21 cellular contexts compared by ENCODE assay signal in genomic region chr3:104244680-104245079, GRCh38.
"Had no signal": no experiment of that assay in that cellular context is flagged by ENCODE, and none has a peak within 500 bp of the region (broad histone marks: within the 10 kb centered on the region; RNA-seq: fewer than 3 reads in every experiment).

No MANE protein-coding gene starts in this region.

- ATAC-seq: activated T-cell treated with anti-CD3 and anti-CD28 coated beads, Interleukin-2, amount 50 U/mL, for 4 hours; left lung; naive thymus-derived CD4-positive, alpha-beta T cell had no signal

- H3K4me3 Mint-ChIP-seq: activated naive CD8-positive, alpha-beta T cell treated with anti-CD3 and anti-CD28 coated beads for 36 hours; activated T-cell treated with anti-CD3 and anti-CD28 coated beads, Interleukin-2, amount 50 U/mL, for 4 hours; naive thymus-derived CD4-positive, alpha-beta T cell; type B pancreatic cell had no signal

- H3K9me3 ChIP-seq: testis had no signal

- H3K4me1 Mint-ChIP-seq: activated naive CD8-positive, alpha-beta T cell treated with anti-CD3 and anti-CD28 coated beads for 36 hours; naive thymus-derived CD4-positive, alpha-beta T cell had no signal

- H3K36me3 ChIP-seq: left lung, spleen had no signal

- H3K27me3 Mint-ChIP-seq: activated naive CD8-positive, alpha-beta T cell treated with anti-CD3 and anti-CD28 coated beads for 36 hours; naive thymus-derived CD4-positive, alpha-beta T cell; progenitor cell of endocrine pancreas; type B pancreatic cell had no signal

- H3K4me1 ChIP-seq: left lung, spleen, testis had no signal

- DNase-seq: activated CD4-positive, alpha-beta T cell treated with anti-CD3 and anti-CD28 coated beads for 1 hour; activated CD4-positive, alpha-beta T cell treated with anti-CD3 and anti-CD28 coated beads, Interleukin-2, amount 50 U/mL, for 1 hour; activated CD8-positive, alpha-beta memory T cell treated with anti-CD3 and anti-CD28 coated beads for 24 hours; activated CD8-positive, alpha-beta memory T cell treated with anti-CD3 and anti-CD28 coated beads, Interleukin-2, amount 50 U/mL, for 4 hours; activated naive CD4-positive, alpha-beta T cell; activated naive CD8-positive, alpha-beta T cell treated with anti-CD3 and anti-CD28 coated beads for 36 hours; activated T-cell treated with anti-CD3 and anti-CD28 coated beads, Interleukin-2, amount 50 U/mL, for 4 hours; amygdala; hippocampal formation; kidney glomerular epithelial cell; left lung; naive thymus-derived CD4-positive, alpha-beta T cell; spleen; stimulated activated CD4-positive, alpha-beta T cell treated with anti-CD3 and anti-CD28 coated beads, Interleukin-4, amount 100 ng/mL, for 1 hour; stimulated activated naive CD4-positive, alpha-beta T cell; T-helper 9 cell; testis had no signal

- H3K27me3 ChIP-seq: left lung, spleen, testis had no signal

- H3K36me3 Mint-ChIP-seq: activated naive CD8-positive, alpha-beta T cell treated with anti-CD3 and anti-CD28 coated beads for 36 hours; naive thymus-derived CD4-positive, alpha-beta T cell; type B pancreatic cell had no signal

- H3K27ac ChIP-seq: left lung, spleen, testis had no signal

- H3K27ac Mint-ChIP-seq: activated naive CD8-positive, alpha-beta T cell treated with anti-CD3 and anti-CD28 coated beads for 36 hours; activated T-helper 2 cell treated with anti-CD3 and anti-CD28 coated beads, Interferon-gamma antibody, Interleukin-2, Interleukin-4, amounts not matched to agents 10 μg/mL and 5 μg/mL and 100 μg/mL, durations not matched to agents 14 hours and 24 hours and 36 hours; naive thymus-derived CD4-positive, alpha-beta T cell; progenitor cell of endocrine pancreas; type B pancreatic cell had no signal

- H3K4me3 ChIP-seq: left lung, lung, spleen, testis had no signal
